Comparison of ENCODE assay signal across 29 cellular contexts in genomic region chr1:93047585-93047984, GRCh38.
"Had no signal": no experiment of that assay in that cellular context is flagged by ENCODE, and none has a peak within 500 bp of the region (broad histone marks: within the 10 kb centered on the region; RNA-seq: fewer than 3 reads in every experiment).

No MANE protein-coding gene starts in this region.

- H3K27ac ChIP-seq: adrenal gland, breast epithelium, cardiac muscle cell had no signal

- H3K36me3 Mint-ChIP-seq: activated CD4-positive, alpha-beta memory T cell treated with anti-CD3 and anti-CD28 coated beads for 36 hours; activated naive CD4-positive, alpha-beta T cell treated with anti-CD3 and anti-CD28 coated beads, Interleukin-2, amount 50 U/mL, for 24 hours; activated naive CD8-positive, alpha-beta T cell treated with anti-CD3 and anti-CD28 coated beads for 36 hours; brain had no signal

- H3K4me3 ChIP-seq: adrenal gland, breast epithelium, cardiac muscle cell had no signal

- H3K27me3 ChIP-seq: adrenal gland, breast epithelium, cardiac muscle cell had no signal

- H3K9me3 ChIP-seq: adrenal gland, breast epithelium had no signal

- DNase-seq: activated CD4-positive, alpha-beta memory T cell treated with anti-CD3 and anti-CD28 coated beads for 36 hours; activated CD4-positive, alpha-beta T cell treated with anti-CD3 and anti-CD28 coated beads for 36 hours; activated CD4-positive, alpha-beta T cell treated with anti-CD3 and anti-CD28 coated beads, Interleukin-2, amount 10 ng/mL, durations not matched to agents 24 days and 14 days; activated CD4-positive, CD25-positive, alpha-beta regulatory T cell; activated CD4-positive, CD25-positive, alpha-beta regulatory T cell treated with anti-CD3 and anti-CD28 coated beads, Interleukin-2, amount 50 U/mL, for 72 hours; activated CD8-positive, alpha-beta T cell treated with anti-CD3 and anti-CD28 coated beads, Interleukin-2, amount 10 ng/mL, durations not matched to agents 7 days and 5 days; activated effector memory CD4-positive, alpha-beta T cell treated with anti-CD3 and anti-CD28 coated beads, Interleukin-2, amount 50 U/mL, for 16 hours; activated naive CD4-positive, alpha-beta T cell treated with anti-CD3 and anti-CD28 coated beads for 36 hours; activated naive CD8-positive, alpha-beta T cell treated with anti-CD3 and anti-CD28 coated beads for 36 hours; activated naive CD8-positive, alpha-beta T cell treated with anti-CD3 and anti-CD28 coated beads, Interleukin-2, amount 50 U/mL, for 24 hours; activated T-cell treated with anti-CD3 and anti-CD28 coated beads, Interleukin-2, amount 50 U/mL, for 48 hours; adrenal gland; amygdala; aorta; effector CD8-positive, alpha-beta T cell; foreskin fibroblast; head of caudate nucleus; hippocampal formation; T-helper 2 cell had no signal

- H3K4me1 Mint-ChIP-seq: brain had no signal

- FAIRE-seq: endometrium, frontal cortex had no signal

- H3K27me3 Mint-ChIP-seq: activated CD4-positive, alpha-beta memory T cell treated with anti-CD3 and anti-CD28 coated beads for 36 hours; activated CD4-positive, alpha-beta T cell treated with anti-CD3 and anti-CD28 coated beads for 36 hours; activated naive CD4-positive, alpha-beta T cell treated with anti-CD3 and anti-CD28 coated beads, Interleukin-2, amount 50 U/mL, for 24 hours; activated naive CD8-positive, alpha-beta T cell treated with anti-CD3 and anti-CD28 coated beads for 36 hours; activated naive CD8-positive, alpha-beta T cell treated with anti-CD3 and anti-CD28 coated beads, Interleukin-2, amount 50 U/mL, for 24 hours; central memory CD8-positive, alpha-beta T cell had no signal

- H3K36me3 ChIP-seq: adrenal gland, breast epithelium, cardiac muscle cell had no signal

- ATAC-seq: activated CD4-positive, alpha-beta T cell treated with anti-CD3 and anti-CD28 coated beads for 36 hours; activated CD8-positive, alpha-beta T cell treated with anti-CD3 and anti-CD28 coated beads, Interleukin-2, amount 10 ng/mL, durations not matched to agents 7 days and 5 days; activated naive CD8-positive, alpha-beta T cell treated with anti-CD3 and anti-CD28 coated beads, Interleukin-2, amount 50 U/mL, for 24 hours; esophagus mucosa had no signal

- H3K9me3 Mint-ChIP-seq: activated CD4-positive, alpha-beta memory T cell treated with anti-CD3 and anti-CD28 coated beads for 36 hours; activated CD4-positive, alpha-beta T cell treated with anti-CD3 and anti-CD28 coated beads, Interleukin-2, amount 10 ng/mL, durations not matched to agents 24 days and 14 days; activated naive CD4-positive, alpha-beta T cell treated with anti-CD3 and anti-CD28 coated beads for 36 hours; activated naive CD4-positive, alpha-beta T cell treated with anti-CD3 and anti-CD28 coated beads, Interleukin-2, amount 50 U/mL, for 24 hours; activated naive CD8-positive, alpha-beta T cell treated with anti-CD3 and anti-CD28 coated beads for 36 hours; activated naive CD8-positive, alpha-beta T cell treated with anti-CD3 and anti-CD28 coated beads, Interleukin-2, amount 50 U/mL, for 24 hours; activated T-helper 1 cell treated with anti-CD3 and anti-CD28 coated beads, Interleukin-12 subunit alpha, Interleukin-12 subunit beta, Interleukin-2, Interleukin-4 antibody, amounts not matched to agents 30 ng/mL and 10 ng/mL and 1 ng/mL, durations not matched to agents 14 hours and 24 hours and 36 hours; activated T-helper 2 cell treated with anti-CD3 and anti-CD28 coated beads, Interferon-gamma antibody, Interleukin-2, Interleukin-4, amounts not matched to agents 10 μg/mL and 5 μg/mL and 100 μg/mL, durations not matched to agents 14 hours and 24 hours and 36 hours; brain; central memory CD8-positive, alpha-beta T cell had no signal

- H3K4me3 Mint-ChIP-seq: activated CD4-positive, alpha-beta memory T cell treated with anti-CD3 and anti-CD28 coated beads for 36 hours; activated CD4-positive, alpha-beta T cell treated with anti-CD3 and anti-CD28 coated beads for 36 hours; activated CD4-positive, alpha-beta T cell treated with anti-CD3 and anti-CD28 coated beads, Interleukin-2, amount 10 ng/mL, durations not matched to agents 24 days and 14 days; activated CD8-positive, alpha-beta T cell treated with anti-CD3 and anti-CD28 coated beads, Interleukin-2, amount 10 ng/mL, durations not matched to agents 7 days and 5 days; activated naive CD4-positive, alpha-beta T cell treated with anti-CD3 and anti-CD28 coated beads for 36 hours; activated naive CD4-positive, alpha-beta T cell treated with anti-CD3 and anti-CD28 coated beads, Interleukin-2, amount 50 U/mL, for 24 hours; activated naive CD8-positive, alpha-beta T cell treated with anti-CD3 and anti-CD28 coated beads for 36 hours; activated naive CD8-positive, alpha-beta T cell treated with anti-CD3 and anti-CD28 coated beads, Interleukin-2, amount 50 U/mL, for 24 hours; activated T-helper 1 cell treated with anti-CD3 and anti-CD28 coated beads, Interleukin-12 subunit alpha, Interleukin-12 subunit beta, Interleukin-2, Interleukin-4 antibody, amounts not matched to agents 30 ng/mL and 10 ng/mL and 1 ng/mL, durations not matched to agents 14 hours and 24 hours and 36 hours; brain; central memory CD8-positive, alpha-beta T cell had no signal

- H3K4me1 ChIP-seq: adrenal gland, breast epithelium had no signal
